ENCODE assay signal across 31 cellular contexts in the genomic region with DNA sequence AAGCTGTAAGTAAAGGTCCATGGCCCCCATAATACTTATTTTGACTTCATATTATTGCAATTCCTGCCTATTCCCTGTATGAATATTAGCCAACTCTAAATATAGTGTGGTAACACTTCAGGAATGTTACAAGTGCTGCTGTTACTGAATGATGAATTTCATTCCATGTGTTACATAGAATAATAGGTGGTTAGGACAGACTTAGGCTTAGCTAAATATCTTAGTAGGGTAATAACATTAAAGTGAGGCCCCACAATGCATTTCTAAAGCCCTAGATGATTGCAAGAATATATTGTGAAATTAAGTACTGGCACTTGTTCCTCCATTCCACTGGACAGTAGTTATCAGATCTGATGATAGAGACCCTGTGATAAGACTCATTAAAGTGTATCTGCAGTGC.
DNase-seq lines count a peak whose midpoint lies in the region; ATAC-seq, FAIRE-seq and TF ChIP-seq lines count a peak whose summit lies in the region.
"Had no signal": no experiment of that assay in that cellular context is flagged by ENCODE, and none has a peak within 500 bp of the region (broad histone marks: within the 10 kb centered on the region; RNA-seq: fewer than 3 reads in every experiment).

No MANE protein-coding gene starts in this region.

- no peaks in the 10 kb centered on the region for H3K9me3 Mint-ChIP-seq in astrocyte (ENCODE audit: unreplicated experiment)
- H3K9me3 Mint-ChIP-seq: natural killer cell had no signal

- peak; percentile 48 for DNase-seq in AG09309 (ENCODE audit: low read depth)
- DNase-seq in GM23248, result peak; percentile 59
- DNase-seq in astrocyte (ENCODE audit: low read depth), result peak; percentile 34
- DNase-seq in fibroblast of villous mesenchyme (ENCODE audit: low read depth), result peak; percentile 14
- no peak for DNase-seq in LoVo (ENCODE audit: low spot score)
- no peak for DNase-seq in PC-9
- DNase-seq in OCI-M1 (lab: John Stamatoyannopoulos, UW), result no peak
- DNase-seq: activated CD4-positive, alpha-beta T cell treated with anti-CD3 and anti-CD28 coated beads, Interleukin-2, amount 10 ng/mL, durations not matched to agents 7 days and 5 days; activated CD8-positive, alpha-beta memory T cell treated with anti-CD3 and anti-CD28 coated beads, Interleukin-2, amount 10 ng/mL, durations not matched to agents 7 days and 5 days; activated naive CD4-positive, alpha-beta T cell treated with anti-CD3 and anti-CD28 coated beads, Interleukin-2, amount 50 U/mL, for 16 hours; aorta; cerebellar nuclear complex; islet precursor cell; KBM-7; MV-4-11; natural killer cell; NCI-H1694; NCI-H2171; NCI-H524; right cardiac atrium; stimulated activated naive CD8-positive, alpha-beta T cell treated with anti-CD3 and anti-CD28 coated beads, Interleukin-15, Interleukin-2, amounts not matched to agents 100 U/mL and 50 U/mL, for 24 hours; uterus; WERI-Rb-1 had no signal

- H3K36me3 ChIP-seq in GM23248 (ENCODE audit: low read depth), result peaks cover 38% of the 10 kb centered on the region
- peaks cover 26% of the 10 kb centered on the region for H3K36me3 ChIP-seq in astrocyte (ENCODE audit: insufficient read depth, low read length)
- peaks cover 7% of the 10 kb centered on the region; the same call in 1 of the 2 replicates for H3K36me3 ChIP-seq in PC-9 (ENCODE audit: low read depth)
- H3K36me3 ChIP-seq: uterus had no signal

- no peaks in the 10 kb centered on the region for H3K27me3 Mint-ChIP-seq in astrocyte (ENCODE audit: low read depth, unreplicated experiment)
- H3K27me3 Mint-ChIP-seq: activated CD4-positive, alpha-beta T cell treated with anti-CD3 and anti-CD28 coated beads, Interleukin-2, amount 10 ng/mL, durations not matched to agents 7 days and 5 days; activated CD8-positive, alpha-beta memory T cell treated with anti-CD3 and anti-CD28 coated beads, Interleukin-2, amount 10 ng/mL, durations not matched to agents 7 days and 5 days had no signal

- H3K4me1 ChIP-seq in GM23248 (ENCODE audit: insufficient read depth) (peaks cover 15% of the 10 kb centered on the region), astrocyte (ENCODE audit: insufficient read depth, low read length) (no peaks in the 10 kb centered on the region), PC-9 (replicated peaks; ENCODE audit: insufficient read depth) (no peaks in the 10 kb centered on the region)
- H3K4me1 ChIP-seq: gastroesophageal sphincter, parathyroid adenoma, uterus had no signal

- H3K27ac ChIP-seq in GM23248 (peak overlapping the region; percentile 32), astrocyte (ENCODE audit: low read depth, low read length) (no peak overlapping the region), PC-9 (no peak overlapping the region)
- H3K27ac ChIP-seq: epithelial cell of prostate, gastroesophageal sphincter, parathyroid adenoma, thoracic aorta, uterus, WERI-Rb-1 had no signal

- H3K79me2 ChIP-seq in GM23248 (ENCODE audit: insufficient read depth) (peaks cover 22% of the 10 kb centered on the region; the same call in 1 of the 2 replicates), astrocyte (ENCODE audit: insufficient read depth, low read length) (peaks cover 3% of the 10 kb centered on the region), PC-9 (ENCODE audit: low read depth) (no peaks in the 10 kb centered on the region)
- H3K79me2 ChIP-seq: parathyroid adenoma had no signal

- H3K4me2 ChIP-seq in GM23248 (ENCODE audit: unreplicated experiment), result peak overlapping the region; percentile 46
- H3K4me2 ChIP-seq in astrocyte (ENCODE audit: low read length), result no peak overlapping the region
- H3K4me2 ChIP-seq in PC-9, result no peak overlapping the region

- CTCF ChIA-PET in PC-9 (lab: Charles Lee), result no interaction called here

- H3K27me3 ChIP-seq in GM23248 (replicated peaks; ENCODE audit: insufficient read depth) (no peaks in the 10 kb centered on the region), astrocyte (ENCODE audit: insufficient read depth, low read length) (no peaks in the 10 kb centered on the region), PC-9 (ENCODE audit: insufficient read depth, low read depth) (no peaks in the 10 kb centered on the region)
- H3K27me3 ChIP-seq: gastroesophageal sphincter, uterus had no signal

- H3K4me3 Mint-ChIP-seq in astrocyte (ENCODE audit: unreplicated experiment), result no peak overlapping the region
- H3K4me3 Mint-ChIP-seq: activated CD4-positive, alpha-beta T cell treated with anti-CD3 and anti-CD28 coated beads, Interleukin-2, amount 10 ng/mL, durations not matched to agents 7 days and 5 days; activated CD8-positive, alpha-beta memory T cell treated with anti-CD3 and anti-CD28 coated beads, Interleukin-2, amount 10 ng/mL, durations not matched to agents 7 days and 5 days; CD14-positive monocyte; natural killer cell had no signal

- H3K27ac Mint-ChIP-seq in astrocyte (ENCODE audit: unreplicated experiment), result no peak overlapping the region
- H3K27ac Mint-ChIP-seq: activated CD4-positive, alpha-beta T cell treated with anti-CD3 and anti-CD28 coated beads, Interleukin-2, amount 10 ng/mL, durations not matched to agents 7 days and 5 days; activated CD8-positive, alpha-beta memory T cell treated with anti-CD3 and anti-CD28 coated beads, Interleukin-2, amount 10 ng/mL, durations not matched to agents 7 days and 5 days; natural killer cell had no signal

- TF ChIP-seq CTCF in AG09309 (IDR thresholded peaks at IDR 0.05; ENCODE audit: control insufficient read depth, insufficient read depth, low read depth, low read length, missing control alignments), result no peak
- TF ChIP-seq CTCF in astrocyte (IDR thresholded peaks at IDR 0.05; ENCODE audit: insufficient read depth, low read depth, low read length), result no peak
- no peak for TF ChIP-seq CTCF in fibroblast of villous mesenchyme (IDR thresholded peaks at IDR 0.05; ENCODE audit: insufficient read depth, low read depth, low read length)
- TF ChIP-seq CTCF in PC-9 (conservative IDR thresholded peaks at IDR 0.05), result no peak

- H2AFZ ChIP-seq in GM23248, result no peak overlapping the region
- H2AFZ ChIP-seq in astrocyte (ENCODE audit: low read depth, low read length), result no peak overlapping the region
- no peak overlapping the region for H2AFZ ChIP-seq in PC-9
- H2AFZ ChIP-seq: parathyroid adenoma had no signal

- FAIRE-seq in astrocyte (lab: Jason Lieb, UNC), result peak; percentile 50
- FAIRE-seq: D721Med had no signal

- peaks cover 38% of the 10 kb centered on the region for H3K36me3 Mint-ChIP-seq in astrocyte (ENCODE audit: low read depth, unreplicated experiment)

- peaks cover 16% of the 10 kb centered on the region for H3K4me1 Mint-ChIP-seq in astrocyte (ENCODE audit: low read depth, unreplicated experiment)
- H3K4me1 Mint-ChIP-seq: CD14-positive monocyte had no signal

- POLR2A ChIA-PET in PC-9 (lab: Charles Lee; ENCODE audit: unreplicated experiment), result interaction anchor here (0.6 kb wide), 1 partner anchor 905 kb away, joined by 20 read pairs; no protein-coding TSS in a partner anchor

- no TSS peak for BruUV-seq in PC-9 (replicated peaks; lab: Mats Ljungman, UMichigan)

- H3K9me2 ChIP-seq in GM23248 (ENCODE audit: insufficient read depth) (no peaks in the 10 kb centered on the region), PC-9 (ENCODE audit: insufficient read depth) (no peaks in the 10 kb centered on the region)

- in situ Hi-C loops in GM23248 (cut with MboI), result no loop called here

- no peak overlapping the region for H3K4me3 ChIP-seq in AG09309 (ENCODE audit: control insufficient read depth, low read depth, low read length)
- no peak overlapping the region for H3K4me3 ChIP-seq in GM23248
- H3K4me3 ChIP-seq in astrocyte (ENCODE audit: insufficient read depth, low read depth, low read length), result no peak overlapping the region
- H3K4me3 ChIP-seq in fibroblast of villous mesenchyme (ENCODE audit: low read depth, low read length), result no peak overlapping the region
- no peak overlapping the region for H3K4me3 ChIP-seq in PC-9
- H3K4me3 ChIP-seq: gastroesophageal sphincter, thoracic aorta, uterus had no signal

- intact Hi-C loops in PC-9 (cut with micrococcal nuclease; ENCODE audit: unreplicated experiment), result no loop called here

- H4K20me1 ChIP-seq in GM23248 (ENCODE audit: insufficient read depth), result no peaks in the 10 kb centered on the region
- peaks cover 3% of the 10 kb centered on the region for H4K20me1 ChIP-seq in astrocyte (ENCODE audit: insufficient read depth, low read length)
- no peaks in the 10 kb centered on the region for H4K20me1 ChIP-seq in PC-9 (ENCODE audit: insufficient read depth)

- H3F3A ChIP-seq in GM23248 (ENCODE audit: insufficient read depth) (peaks cover 21% of the 10 kb centered on the region), PC-9 (ENCODE audit: insufficient read depth, low read depth) (no peaks in the 10 kb centered on the region; the same call in 1 of the 2 replicates)

- H3K9ac ChIP-seq in GM23248 (no peak overlapping the region), astrocyte (ENCODE audit: low read length) (no peak overlapping the region)
- H3K9ac ChIP-seq: parathyroid adenoma had no signal

- H3K9me3 ChIP-seq in GM23248 (ENCODE audit: low read depth), result no peaks in the 10 kb centered on the region
- H3K9me3 ChIP-seq in astrocyte (ENCODE audit: insufficient read depth, low read depth, low read length), result no peaks in the 10 kb centered on the region
- H3K9me3 ChIP-seq in PC-9 (ENCODE audit: insufficient read depth, low read depth), result no peaks in the 10 kb centered on the region
- H3K9me3 ChIP-seq: gastroesophageal sphincter, thoracic aorta, uterus had no signal

- no peak for ATAC-seq in HG02884 (IDR thresholded peaks at IDR 0.05; ENCODE audit: unreplicated experiment)
- ATAC-seq: activated CD8-positive, alpha-beta memory T cell treated with anti-CD3 and anti-CD28 coated beads, Interleukin-2, amount 10 ng/mL, durations not matched to agents 7 days and 5 days; gastroesophageal sphincter; natural killer cell; Panc1; right cardiac atrium; stimulated activated naive CD8-positive, alpha-beta T cell treated with anti-CD3 and anti-CD28 coated beads, Interleukin-15, Interleukin-2, amounts not matched to agents 100 U/mL and 50 U/mL, for 24 hours had no signal

Comparison
In these comparisons a context has a peak if more than half of its experiments do, and no peak if none do; other contexts are left out.
1. DNase-seq: peak in AG09309 (single experiment), GM23248 (single experiment), astrocyte (single experiment) and fibroblast of villous mesenchyme (single experiment); none in LoVo (single experiment), PC-9 (0 of 2) and OCI-M1 (single experiment).